ENCODE assay signal across 22 cellular contexts in genomic region chr4:136355970-136356369, GRCh38.
"Had no signal": no experiment of that assay in that cellular context is flagged by ENCODE, and none has a peak within 500 bp of the region (broad histone marks: within the 10 kb centered on the region; RNA-seq: fewer than 3 reads in every experiment).

No MANE protein-coding gene starts in this region.

- H3K9me3 Mint-ChIP-seq: mesothelial cell of epicardium, neural crest cell had no signal

- H3K27ac Mint-ChIP-seq: memory B cell; mesothelial cell of epicardium; natural killer cell; stimulated activated naive B cell treated with anti-CD40 and anti-IgM and Interleukin-4, amounts not matched to agents 10 μg/mL and 1 μg/mL and 100 μg/mL, for 72 hours; stimulated activated naive CD8-positive, alpha-beta T cell treated with anti-CD3 and anti-CD28 coated beads, Interleukin-15, amount 100 ng/mL, for 72 hours had no signal

- H3K4me1 Mint-ChIP-seq: memory B cell; mesothelial cell of epicardium; natural killer cell; neural crest cell; stimulated activated naive B cell treated with anti-CD40 and anti-IgM and Interleukin-4, amounts not matched to agents 10 μg/mL and 1 μg/mL and 100 μg/mL, for 72 hours; stimulated activated naive CD8-positive, alpha-beta T cell treated with anti-CD3 and anti-CD28 coated beads, Interleukin-15, amount 100 ng/mL, for 72 hours had no signal

- DNase-seq: cortex of kidney; dorsolateral prefrontal cortex; effector CD8-positive, alpha-beta T cell; heart right ventricle; hypothalamus; islet precursor cell; left ventricle myocardium inferior; lower lobe of right lung; natural killer cell; spleen; stimulated activated CD4-positive, alpha-beta T cell treated with anti-CD3 and anti-CD28 coated beads, Interleukin-15, amount 100 ng/mL, for 24 hours; stimulated activated CD4-positive, alpha-beta T cell treated with anti-CD3 and anti-CD28 coated beads, Interleukin-1b, Interleukin-23, amount 100 ng/mL, for 48 hours; stimulated activated CD4-positive, alpha-beta T cell treated with anti-CD3 and anti-CD28 coated beads, Interleukin-4, amount 100 ng/mL, for 4 hours; stimulated activated naive B cell treated with anti-CD40 and anti-IgM and Interleukin-4, amounts not matched to agents 10 μg/mL and 1 μg/mL and 100 μg/mL, for 72 hours; stimulated activated naive CD8-positive, alpha-beta T cell treated with anti-CD3 and anti-CD28 coated beads, Interleukin-15, amount 100 ng/mL, for 72 hours; trophoblast cell had no signal

- H3K4me1 ChIP-seq: heart right ventricle, left ventricle myocardium inferior, lower lobe of right lung, spleen had no signal

- H3K9me3 ChIP-seq: left ventricle myocardium inferior, lower lobe of right lung, thoracic aorta had no signal

- ATAC-seq: esophagus mucosa; heart right ventricle; lower lobe of right lung; natural killer cell; sciatic nerve; stimulated activated naive B cell treated with anti-CD40 and anti-IgM and Interleukin-4, amounts not matched to agents 10 μg/mL and 1 μg/mL and 100 μg/mL, for 72 hours; stimulated activated naive CD8-positive, alpha-beta T cell treated with anti-CD3 and anti-CD28 coated beads, Interleukin-15, amount 100 ng/mL, for 72 hours had no signal

- H3K4me3 ChIP-seq: dorsolateral prefrontal cortex, heart right ventricle, left ventricle myocardium inferior, lower lobe of right lung, spleen, thoracic aorta had no signal

- H3K36me3 Mint-ChIP-seq: memory B cell; mesothelial cell of epicardium; stimulated activated naive B cell treated with anti-CD40 and anti-IgM and Interleukin-4, amounts not matched to agents 10 μg/mL and 1 μg/mL and 100 μg/mL, for 72 hours had no signal

- H3K36me3 ChIP-seq: heart right ventricle, left ventricle myocardium inferior, lower lobe of right lung, spleen, thoracic aorta had no signal

- H3K27ac ChIP-seq: dorsolateral prefrontal cortex, heart right ventricle, left ventricle myocardium inferior, lower lobe of right lung, spleen, thoracic aorta had no signal

- H3K4me3 Mint-ChIP-seq: memory B cell; mesothelial cell of epicardium; natural killer cell; neural crest cell; stimulated activated naive B cell treated with anti-CD40 and anti-IgM and Interleukin-4, amounts not matched to agents 10 μg/mL and 1 μg/mL and 100 μg/mL, for 72 hours; stimulated activated naive CD8-positive, alpha-beta T cell treated with anti-CD3 and anti-CD28 coated beads, Interleukin-15, amount 100 ng/mL, for 72 hours had no signal

- H3K27me3 Mint-ChIP-seq: memory B cell; stimulated activated naive B cell treated with anti-CD40 and anti-IgM and Interleukin-4, amounts not matched to agents 10 μg/mL and 1 μg/mL and 100 μg/mL, for 72 hours; stimulated activated naive CD8-positive, alpha-beta T cell treated with anti-CD3 and anti-CD28 coated beads, Interleukin-15, amount 100 ng/mL, for 72 hours had no signal

- H3K27me3 ChIP-seq: dorsolateral prefrontal cortex, heart right ventricle, spleen had no signal
